In genomic region chr4:1309261-1310010, GRCh38 we compare ENCODE assay signal across 1 cellular context.
TF ChIP-seq lines count a peak whose summit lies in the region.

No MANE protein-coding gene starts in this region.

TF ChIP-seq in HepG2, 621 proteins besides CTCF, POLR2A, EP300 and RAD21 (continued from another document and continues in another):
- TF ChIP-seq PTBP1 (IDR thresholded peaks at IDR 0.05; ENCODE audit: low read depth, low read length, poor library complexity, severe bottlenecking) (peak; percentile 30), SYNCRIP (IDR thresholded peaks at IDR 0.05; ENCODE audit: insufficient read depth, low read depth, low read length) (no peak), ZNF607 (CRISPR knock-in tag; IDR thresholded peaks at IDR 0.05; ENCODE audit: borderline replicate concordance) (peak; percentile 47; the same call in 1 of the 2 replicates), SOX5 (CRISPR knock-in tag; IDR thresholded peaks at IDR 0.05; ENCODE audit: borderline replicate concordance) (peak; percentile 10; the same call in 1 of the 2 replicates), NR2F6 (IDR thresholded peaks at IDR 0.05) (no peak), NR2F6 (CRISPR knock-in tag; IDR thresholded peaks at IDR 0.05) (peak; percentile 8; the same call in 1 of the 2 replicates), DNMT1 (CRISPR knock-in tag; IDR thresholded peaks at IDR 0.05) (no peak), ZNF33A (CRISPR knock-in tag; IDR thresholded peaks at IDR 0.05; ENCODE audit: borderline replicate concordance) (no peak), BORCS8-MEF2B (CRISPR knock-in tag; IDR thresholded peaks at IDR 0.05) (no peak), KMT2A (CRISPR knock-in tag; IDR thresholded peaks at IDR 0.05) (peak; percentile 37; the same call in 1 of the 2 replicates), TFE3 (CRISPR knock-in tag; IDR thresholded peaks at IDR 0.05) (peak; percentile 92), ZNF10 (CRISPR knock-in tag; IDR thresholded peaks at IDR 0.05; ENCODE audit: borderline replicate concordance, low read depth) (no peak), TARDBP (CRISPR knock-in tag; IDR thresholded peaks at IDR 0.05) (0 out of 2 replicates have a peak, but pooled peaks have one; percentile 17), ZNF563 (CRISPR knock-in tag; IDR thresholded peaks at IDR 0.05) (peak; percentile 54; the same call in 1 of the 2 replicates), NPAS2 (CRISPR knock-in tag; IDR thresholded peaks at IDR 0.05; ENCODE audit: borderline replicate concordance) (no peak), ZNF564 (CRISPR knock-in tag; IDR thresholded peaks at IDR 0.05) (no peak), FOXA3 (CRISPR knock-in tag; IDR thresholded peaks at IDR 0.05) (no peak), ELF3 (CRISPR knock-in tag; IDR thresholded peaks at IDR 0.05) (peak; percentile 41; the same call in 1 of the 2 replicates), XBP1 (CRISPR knock-in tag; IDR thresholded peaks at IDR 0.05) (no peak), ATM (IDR thresholded peaks at IDR 0.05; ENCODE audit: borderline replicate concordance) (no peak), ZNF18 (CRISPR knock-in tag; IDR thresholded peaks at IDR 0.05; ENCODE audit: insufficient replicate concordance) (no peak), SP4 (CRISPR knock-in tag; IDR thresholded peaks at IDR 0.05) (peak; percentile 76; the same call in 1 of the 2 replicates), LCORL (IDR thresholded peaks at IDR 0.05) (no peak), LCORL (CRISPR knock-in tag; IDR thresholded peaks at IDR 0.05) (peak; percentile 69), KDM3A (CRISPR knock-in tag; IDR thresholded peaks at IDR 0.05; ENCODE audit: low read depth) (peak; percentile 48; the same call in 1 of the 2 replicates), CBX2 (IDR thresholded peaks at IDR 0.05; ENCODE audit: low read depth, low read length) (no peak), CBX2 (CRISPR knock-in tag; IDR thresholded peaks at IDR 0.05; ENCODE audit: low read depth) (no peak), PBX2 (CRISPR knock-in tag; IDR thresholded peaks at IDR 0.05) (no peak), SMYD3 (CRISPR knock-in tag; IDR thresholded peaks at IDR 0.05) (no peak), ZNF431 (CRISPR knock-in tag; IDR thresholded peaks at IDR 0.05; ENCODE audit: borderline replicate concordance, low read depth) (no peak), REPIN1 (CRISPR knock-in tag; IDR thresholded peaks at IDR 0.05; ENCODE audit: borderline replicate concordance, low read depth) (peak; percentile 12; the same call in 1 of the 2 replicates), IRF9 (CRISPR knock-in tag; IDR thresholded peaks at IDR 0.05; ENCODE audit: borderline replicate concordance) (peak; percentile 83; the same call in 1 of the 2 replicates), GATA4 (IDR thresholded peaks at IDR 0.05; ENCODE audit: borderline replicate concordance, low read depth) (no peak), YEATS4 (CRISPR knock-in tag; IDR thresholded peaks at IDR 0.05; ENCODE audit: borderline replicate concordance) (peak; percentile 53; the same call in 1 of the 2 replicates), ZFP91 (CRISPR knock-in tag; IDR thresholded peaks at IDR 0.05; ENCODE audit: borderline replicate concordance) (peak; percentile 80; the same call in 1 of the 2 replicates), THRA (CRISPR knock-in tag; IDR thresholded peaks at IDR 0.05; ENCODE audit: borderline replicate concordance) (no peak), ZNF337 (CRISPR knock-in tag; IDR thresholded peaks at IDR 0.05; ENCODE audit: borderline replicate concordance, low read depth) (0 out of 2 replicates have a peak, but pooled peaks have one; percentile 73), ZNF800 (CRISPR knock-in tag; IDR thresholded peaks at IDR 0.05) (peak; percentile 39; the same call in 1 of the 2 replicates), THAP8 (CRISPR knock-in tag; IDR thresholded peaks at IDR 0.05; ENCODE audit: borderline replicate concordance) (no peak), AHDC1 (CRISPR knock-in tag; IDR thresholded peaks at IDR 0.05; ENCODE audit: borderline replicate concordance) (no peak), SAFB2 (CRISPR knock-in tag; IDR thresholded peaks at IDR 0.05; ENCODE audit: borderline replicate concordance, low read depth) (no peak; the same call in 1 of the 2 replicates), TFAP4 (IDR thresholded peaks at IDR 0.05; ENCODE audit: borderline replicate concordance, low read depth) (peak; percentile 77; the same call in 1 of the 2 replicates), ZNF644 (CRISPR knock-in tag; IDR thresholded peaks at IDR 0.05; ENCODE audit: low read depth) (no peak), ZNF138 (CRISPR knock-in tag; IDR thresholded peaks at IDR 0.05; ENCODE audit: low read depth) (0 out of 2 replicates have a peak, but pooled peaks have one; percentile 12), TEAD3 (CRISPR knock-in tag; optimal IDR thresholded peaks at IDR 0.05; ENCODE audit: borderline replicate concordance) (no peak)
